1 cellular context compared by ENCODE assay signal in genomic region chr4:2583517-2583916, GRCh38.
TF ChIP-seq lines count a peak whose summit lies in the region.

No MANE protein-coding gene starts in this region.

TF ChIP-seq in GM23338, 12 proteins besides CTCF, POLR2A, EP300 and RAD21 (continued from another document):
- no peak for TF ChIP-seq ZNF462 (CRISPR knock-in tag; IDR thresholded peaks at IDR 0.05)
